Comparison of ENCODE assay signal across 1 cellular context in the genomic region with DNA sequence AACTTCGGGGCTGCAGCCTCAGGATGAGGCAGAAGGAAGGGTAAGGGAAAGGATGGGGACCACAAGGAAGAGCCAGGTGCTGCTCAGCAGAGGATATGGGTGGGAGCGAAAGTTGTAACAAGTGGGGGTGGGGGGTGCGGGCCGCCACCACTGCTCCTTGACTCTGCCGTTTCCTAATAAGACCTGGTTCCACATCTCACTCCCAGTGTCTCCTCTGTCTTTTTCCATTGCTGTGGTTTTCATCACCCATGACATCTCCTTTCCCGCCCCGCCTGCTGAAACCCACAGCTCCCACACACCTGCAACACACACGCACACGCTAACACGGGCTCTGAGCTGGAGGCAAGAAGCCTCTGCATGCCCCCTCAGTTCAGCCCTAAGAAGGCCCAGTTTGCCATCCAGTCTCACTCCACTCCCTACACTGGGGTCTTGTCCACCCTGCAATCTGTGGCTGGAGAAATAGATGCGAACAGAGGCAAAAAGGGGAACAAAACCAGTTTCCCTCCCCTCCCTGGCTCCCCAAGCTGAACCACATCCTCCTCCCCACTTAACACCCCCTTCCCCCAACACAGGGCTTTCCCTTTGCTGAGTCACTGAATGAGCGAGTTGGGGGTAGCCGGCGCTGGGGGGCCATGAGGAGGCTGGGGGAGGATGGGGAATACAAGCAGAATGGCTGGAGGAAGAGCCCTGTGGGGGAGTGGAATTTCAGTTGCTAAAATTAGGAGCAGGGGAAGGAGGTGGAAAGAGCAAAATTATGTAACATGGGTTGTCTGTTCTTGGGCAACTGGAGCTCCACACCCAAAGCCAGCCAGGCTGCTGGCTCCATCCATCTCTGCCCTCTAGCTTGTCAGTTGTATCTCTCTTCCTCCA.
TF ChIP-seq lines count a peak whose summit lies in the region.

No MANE protein-coding gene starts in this region.

TF ChIP-seq in endothelial cell of umbilical vein, 7 proteins besides CTCF, POLR2A, EP300 and RAD21:
- TF ChIP-seq POLR2AphosphoS5 (IDR thresholded peaks at IDR 0.05; ENCODE audit: insufficient read depth, low read depth, low read length): no peak
- TF ChIP-seq EZH2 (IDR thresholded peaks at IDR 0.05; ENCODE audit: borderline replicate concordance, low read depth, low read length, severe bottlenecking): no peak
- TF ChIP-seq GATA2 (IDR thresholded peaks at IDR 0.05; ENCODE audit: insufficient read depth, insufficient read length, low read depth, low read length): no peak
- no peak for TF ChIP-seq JUN (IDR thresholded peaks at IDR 0.05; ENCODE audit: borderline replicate concordance, insufficient read depth, insufficient read length, low read depth)
- TF ChIP-seq FOS (IDR thresholded peaks at IDR 0.05; ENCODE audit: borderline replicate concordance, insufficient read depth, low read length): no peak
